1 cellular context compared by ENCODE assay signal in genomic region chr19:54115071-54116063, GRCh38.
TF ChIP-seq lines count a peak whose summit lies in the region.

Gene PRPF31 (plus strand): TSS chr19:54115754. CDS start chr19:54118279, 2,525 bp downstream.
Gene TFPT (minus strand): TSS chr19:54115657. CDS start chr19:54115269, 388 bp downstream.

TF ChIP-seq in HepG2, 621 proteins besides CTCF, POLR2A, EP300 and RAD21 (continued from another document and continues in another):
- TF ChIP-seq ZNF674 (CRISPR knock-in tag; IDR thresholded peaks at IDR 0.05; ENCODE audit: low read depth) (no peak), NR1H2 (CRISPR knock-in tag; IDR thresholded peaks at IDR 0.05; ENCODE audit: borderline replicate concordance, low read depth) (no peak), NFAT5 (CRISPR knock-in tag; IDR thresholded peaks at IDR 0.05) (0 out of 2 replicates have a peak, but pooled peaks have one; percentile 15), ZNF567 (CRISPR knock-in tag; IDR thresholded peaks at IDR 0.05; ENCODE audit: borderline replicate concordance) (no peak), ZNF143 (CRISPR knock-in tag; IDR thresholded peaks at IDR 0.05) (peak; percentile 98), AKNA (CRISPR knock-in tag; IDR thresholded peaks at IDR 0.05; ENCODE audit: borderline replicate concordance) (no peak), ZNF333 (CRISPR knock-in tag; IDR thresholded peaks at IDR 0.05; ENCODE audit: borderline replicate concordance) (no peak), MLLT10 (CRISPR knock-in tag; IDR thresholded peaks at IDR 0.05) (no peak), TEAD3 (CRISPR knock-in tag; optimal IDR thresholded peaks at IDR 0.05; ENCODE audit: borderline replicate concordance) (peak; percentile 37), SALL2 (CRISPR knock-in tag; IDR thresholded peaks at IDR 0.05) (no peak; the same call in 1 of the 2 replicates), ZNF484 (CRISPR knock-in tag; IDR thresholded peaks at IDR 0.05; ENCODE audit: borderline replicate concordance, low read depth) (no peak), RBAK (CRISPR knock-in tag; IDR thresholded peaks at IDR 0.05) (no peak), DNMT1 (CRISPR knock-in tag; IDR thresholded peaks at IDR 0.05) (no peak), LBX2 (CRISPR knock-in tag; IDR thresholded peaks at IDR 0.05; ENCODE audit: borderline replicate concordance) (no peak), ZNF280B (CRISPR knock-in tag; IDR thresholded peaks at IDR 0.05; ENCODE audit: borderline replicate concordance) (peak; percentile 87; the same call in 1 of the 2 replicates), ZNF629 (CRISPR knock-in tag; conservative IDR thresholded peaks at IDR 0.05) (no peak), ZNF75D (CRISPR knock-in tag; IDR thresholded peaks at IDR 0.05; ENCODE audit: borderline replicate concordance) (no peak), NAIF1 (CRISPR knock-in tag; IDR thresholded peaks at IDR 0.05; ENCODE audit: borderline replicate concordance) (peak; percentile 66; the same call in 1 of the 2 replicates), JUND (CRISPR knock-in tag; IDR thresholded peaks at IDR 0.05) (no peak; the same call in 1 of the 2 replicates), GLI4 (CRISPR knock-in tag; IDR thresholded peaks at IDR 0.05; ENCODE audit: borderline replicate concordance) (peak; percentile 30; the same call in 1 of the 2 replicates), WIZ (CRISPR knock-in tag; IDR thresholded peaks at IDR 0.05) (no peak), ZNF431 (CRISPR knock-in tag; IDR thresholded peaks at IDR 0.05; ENCODE audit: borderline replicate concordance, low read depth) (0 out of 2 replicates have a peak, but pooled peaks have one; percentile 52), DR1 (CRISPR knock-in tag; IDR thresholded peaks at IDR 0.05) (no peak), SIN3B (IDR thresholded peaks at IDR 0.05; ENCODE audit: low read length) (peak; percentile 99), MXD1 (CRISPR knock-in tag; IDR thresholded peaks at IDR 0.05) (no peak), ZNF451 (CRISPR knock-in tag; IDR thresholded peaks at IDR 0.05) (peak; percentile 74; the same call in 1 of the 2 replicates), ZNF225 (CRISPR knock-in tag; IDR thresholded peaks at IDR 0.05) (no peak), RNF219 (CRISPR knock-in tag; IDR thresholded peaks at IDR 0.05) (peak; percentile 50; the same call in 1 of the 2 replicates), ZFP1 (CRISPR knock-in tag; IDR thresholded peaks at IDR 0.05) (peak; percentile 76; the same call in 1 of the 2 replicates), ZSCAN22 (CRISPR knock-in tag; IDR thresholded peaks at IDR 0.05) (no peak; the same call in 1 of the 2 replicates), CHCHD3 (CRISPR knock-in tag; IDR thresholded peaks at IDR 0.05) (no peak), TCF12 (IDR thresholded peaks at IDR 0.05) (no peak), TCF12 (CRISPR knock-in tag; IDR thresholded peaks at IDR 0.05) (no peak), ATF7-NPFF (CRISPR knock-in tag; IDR thresholded peaks at IDR 0.05; ENCODE audit: low read depth) (peak; percentile 61; the same call in 1 of the 2 replicates), ZNF282 (IDR thresholded peaks at IDR 0.05; ENCODE audit: partially characterized antibody) (no peak), CSRNP2 (CRISPR knock-in tag; conservative IDR thresholded peaks at IDR 0.05; ENCODE audit: low read depth) (no peak), TMF1 (CRISPR knock-in tag; IDR thresholded peaks at IDR 0.05; ENCODE audit: low read depth) (no peak), AFF4 (CRISPR knock-in tag; IDR thresholded peaks at IDR 0.05) (no peak), ZNF841 (CRISPR knock-in tag; IDR thresholded peaks at IDR 0.05; ENCODE audit: borderline replicate concordance) (no peak), EZH2 (conservative IDR thresholded peaks at IDR 0.05; ENCODE audit: low read depth, low read length) (no peak), ZNF335 (CRISPR knock-in tag; IDR thresholded peaks at IDR 0.05) (peak; percentile 79), TAF1 (CRISPR knock-in tag; IDR thresholded peaks at IDR 0.05) (peak; percentile 50), ZNF672 (CRISPR knock-in tag; IDR thresholded peaks at IDR 0.05) (no peak), KLF12 (CRISPR knock-in tag; IDR thresholded peaks at IDR 0.05; ENCODE audit: borderline replicate concordance) (0 out of 2 replicates have a peak, but pooled peaks have one; percentile 63), ADNP (CRISPR knock-in tag; IDR thresholded peaks at IDR 0.05) (no peak)
